9 cellular contexts compared by ENCODE assay signal in the genomic region with DNA sequence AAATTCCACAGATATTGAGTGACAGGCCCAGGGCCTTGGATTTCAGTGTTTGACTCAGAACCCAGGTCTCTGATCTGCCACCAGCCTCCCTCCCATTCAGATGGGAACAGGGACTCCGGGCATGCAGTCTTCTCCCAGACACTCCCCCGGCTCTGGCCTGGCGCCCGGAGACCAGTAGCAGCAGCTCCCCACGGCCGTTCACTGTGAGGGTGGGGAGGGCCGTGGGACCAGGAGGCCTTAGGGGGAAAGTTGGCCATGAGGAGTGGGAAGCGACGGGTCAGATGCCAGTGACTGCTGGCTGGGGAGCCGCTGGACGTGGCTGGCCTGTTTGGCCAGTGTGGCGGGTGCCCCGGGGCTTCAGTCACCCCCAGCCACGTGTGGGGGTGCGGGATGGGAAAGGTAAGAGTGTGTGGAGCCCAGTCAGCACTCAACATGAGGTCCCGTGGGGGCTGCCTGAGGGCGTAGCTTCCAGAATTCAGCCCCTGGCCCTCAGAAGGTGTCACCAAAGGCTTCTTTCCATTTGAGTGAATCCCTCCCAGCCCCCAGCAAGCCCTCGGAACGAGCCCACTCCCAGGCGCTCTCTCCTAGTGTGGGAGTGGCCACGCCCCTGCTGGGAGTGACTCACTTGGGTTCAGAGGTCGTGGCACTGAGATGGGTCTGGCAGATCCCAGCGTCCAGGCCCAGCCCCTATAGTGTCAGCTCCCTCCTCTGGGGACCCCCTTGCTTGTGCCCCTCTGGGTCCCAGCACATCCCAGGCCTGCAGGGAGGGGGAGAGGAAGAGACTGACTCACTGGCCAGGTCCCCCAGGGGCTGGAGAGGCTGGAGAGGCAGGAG.
A peak's percentile ranks its signal among the peaks of the same experiment; 100 is the strongest.
DNase-seq lines count a peak whose midpoint lies in the region; FAIRE-seq and TF ChIP-seq lines count a peak whose summit lies in the region.
"Had no signal": no experiment of that assay in that cellular context is flagged by ENCODE, and none has a peak within 500 bp of the region (broad histone marks: within the 10 kb centered on the region; RNA-seq: fewer than 3 reads in every experiment).

No MANE protein-coding gene starts in this region.

- TF ChIP-seq CTCF in SK-N-SH (IDR thresholded peaks at IDR 0.05) (no peak), bronchial epithelial cell (IDR thresholded peaks at IDR 0.05; ENCODE audit: insufficient read depth, low read length, severe bottlenecking) (no peak)

- 19% methylated on average over 22 of the region's 23 CpGs for WGBS in SK-N-SH (ENCODE audit: low lambda C conversion rate)

- DNase-seq in SK-N-SH (peak; percentile 91), bronchial epithelial cell (ENCODE audit: low read depth) (peak; percentile 44), kidney tubule cell (ENCODE audit: low spot score) (peak; percentile 56), NOMO-1 treated with DMSO at 0.1 percent for 48 hours (lab: John Stamatoyannopoulos, UW; ENCODE audit: unreplicated experiment) (no peak), SKM-1 (lab: John Stamatoyannopoulos, UW; ENCODE audit: unreplicated experiment) (no peak), 8988T (no peak)
- peak; percentile 90 for DNase-seq in stimulated activated CD4-positive, alpha-beta T cell treated with anti-CD3 and anti-CD28 coated beads, Interleukin-15, amount 100 ng/mL, for 24 hours

- H3K79me2 ChIP-seq in SK-N-SH (ENCODE audit: insufficient read depth), result peaks cover 98% of the 10 kb centered on the region

- FAIRE-seq in bronchial epithelial cell (lab: Jason Lieb, UNC), result no peak
- FAIRE-seq: TTC549 had no signal

- H3K27me3 ChIP-seq in SK-N-SH (ENCODE audit: insufficient read depth), result no peaks in the 10 kb centered on the region
- no peaks in the 10 kb centered on the region for H3K27me3 ChIP-seq in bronchial epithelial cell (ENCODE audit: control insufficient read depth, insufficient read depth, low read length)

- H3F3A ChIP-seq in SK-N-SH (replicated peaks; ENCODE audit: insufficient read depth), result peaks cover 29% of the 10 kb centered on the region

- H3K9ac ChIP-seq in SK-N-SH, result peak overlapping the region; percentile 87; the same call in 1 of the 2 replicates

- no peaks in the 10 kb centered on the region for H3K9me3 ChIP-seq in SK-N-SH

- TF ChIP-seq EP300 in SK-N-SH (IDR thresholded peaks at IDR 0.05; ENCODE audit: borderline replicate concordance in 1 of 2, low read depth in 1 of 2, low read length in 1 of 2), result peak in 1 of 2 experiments; percentile 50; a peak in 2 of 4 replicates

- POLR2A ChIA-PET in SK-N-SH (lab: Yijun Ruan, JAX), result interaction anchor here (0.7 to 2.1 kb wide), 10 partner anchors 8 to 61 kb away, joined by 3 to 11 read pairs (median 4); no protein-coding TSS in a partner anchor

- H3K4me1 ChIP-seq in SK-N-SH (ENCODE audit: control insufficient read depth in 1 of 2, insufficient read depth in 2 of 2, low read depth in 1 of 2, low read length in 1 of 2), result peaks cover 28 to 61% of the 10 kb centered on the region in 2 experiments

- no peaks in the 10 kb centered on the region for H3K9me2 ChIP-seq in SK-N-SH

- CTCF ChIA-PET in SK-N-SH (lab: Yijun Ruan, JAX), result interaction anchor here (0.6 to 7.6 kb wide), 14 partner anchors 11 to 364 kb away, joined by 3 to 71 read pairs (median 5); no protein-coding TSS in a partner anchor

- H2AFZ ChIP-seq in SK-N-SH (ENCODE audit: low read depth), result no peak overlapping the region

- peak overlapping the region; percentile 99 for H3K4me2 ChIP-seq in SK-N-SH

- H3K4me3 ChIP-seq in SK-N-SH (ENCODE audit: low read depth in 2 of 2, low read length in 1 of 2) (peak overlapping the region; percentile 61 to 79), bronchial epithelial cell (ENCODE audit: low read depth, low read length) (peak overlapping the region; percentile 31)

- peak; percentile 36 for TF ChIP-seq POLR2A in GM15510 (IDR thresholded peaks at IDR 0.05; ENCODE audit: borderline replicate concordance, extremely low read depth, insufficient read length)

- H3K36me3 ChIP-seq in SK-N-SH (replicated peaks in 1 of 2; ENCODE audit: control insufficient read depth in 1 of 2, insufficient read depth in 2 of 2, low read length in 1 of 2), result peaks cover 0 to 5% of the 10 kb centered on the region in 2 experiments
- peaks cover 2% of the 10 kb centered on the region for H3K36me3 ChIP-seq in bronchial epithelial cell (ENCODE audit: control insufficient read depth, insufficient read depth, low read length)

- peak; percentile 12 for TF ChIP-seq RAD21 in SK-N-SH (IDR thresholded peaks at IDR 0.05; ENCODE audit: low read length)

- H3K27ac ChIP-seq in SK-N-SH (ENCODE audit: low read depth in 2 of 2, low read length in 1 of 2), result peak overlapping the region; percentile 89 to 95

- H4K20me1 ChIP-seq in SK-N-SH (ENCODE audit: insufficient read depth), result peaks cover 80% of the 10 kb centered on the region

TF ChIP-seq in SK-N-SH, 30 proteins besides CTCF, POLR2A, EP300 and RAD21 (continues in another document):
- TF ChIP-seq POLR2AphosphoS5 (IDR thresholded peaks at IDR 0.05; ENCODE audit: low read depth, low read length) (peak; percentile 36; the same call in 1 of the 2 replicates), RCOR1 (IDR thresholded peaks at IDR 0.05; ENCODE audit: low read length) (peak; percentile 53; the same call in 1 of the 2 replicates), RFX5 (IDR thresholded peaks at IDR 0.05; ENCODE audit: low read length) (no peak), YY1 (IDR thresholded peaks at IDR 0.05; ENCODE audit: low read depth) (no peak), SMC3 (IDR thresholded peaks at IDR 0.05; ENCODE audit: low read depth, low read length) (peak; percentile 21; the same call in 1 of the 2 replicates), NFIC (IDR thresholded peaks at IDR 0.05; ENCODE audit: borderline replicate concordance) (peak; percentile 79), MXI1 (IDR thresholded peaks at IDR 0.05; ENCODE audit: low read depth, low read length) (peak; percentile 92), TCF12 (IDR thresholded peaks at IDR 0.05) (peak; percentile 53; the same call in 1 of the 2 replicates), CHD2 (IDR thresholded peaks at IDR 0.05; ENCODE audit: low read length, partially characterized antibody) (no peak)
- TF ChIP-seq, protein P1, sequence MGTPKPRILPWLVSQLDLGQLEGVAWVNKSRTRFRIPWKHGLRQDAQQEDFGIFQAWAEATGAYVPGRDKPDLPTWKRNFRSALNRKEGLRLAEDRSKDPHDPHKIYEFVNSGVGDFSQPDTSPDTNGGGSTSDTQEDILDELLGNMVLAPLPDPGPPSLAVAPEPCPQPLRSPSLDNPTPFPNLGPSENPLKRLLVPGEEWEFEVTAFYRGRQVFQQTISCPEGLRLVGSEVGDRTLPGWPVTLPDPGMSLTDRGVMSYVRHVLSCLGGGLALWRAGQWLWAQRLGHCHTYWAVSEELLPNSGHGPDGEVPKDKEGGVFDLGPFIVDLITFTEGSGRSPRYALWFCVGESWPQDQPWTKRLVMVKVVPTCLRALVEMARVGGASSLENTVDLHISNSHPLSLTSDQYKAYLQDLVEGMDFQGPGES (IDR thresholded peaks at IDR 0.05; ENCODE audit: low read depth, low read length), result no peak
- TF ChIP-seq, protein P2, sequence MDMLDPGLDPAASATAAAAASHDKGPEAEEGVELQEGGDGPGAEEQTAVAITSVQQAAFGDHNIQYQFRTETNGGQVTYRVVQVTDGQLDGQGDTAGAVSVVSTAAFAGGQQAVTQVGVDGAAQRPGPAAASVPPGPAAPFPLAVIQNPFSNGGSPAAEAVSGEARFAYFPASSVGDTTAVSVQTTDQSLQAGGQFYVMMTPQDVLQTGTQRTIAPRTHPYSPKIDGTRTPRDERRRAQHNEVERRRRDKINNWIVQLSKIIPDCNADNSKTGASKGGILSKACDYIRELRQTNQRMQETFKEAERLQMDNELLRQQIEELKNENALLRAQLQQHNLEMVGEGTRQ (IDR thresholded peaks at IDR 0.05; ENCODE audit: borderline replicate concordance, low read depth, low read length), result no peak
- TF ChIP-seq, protein P3, sequence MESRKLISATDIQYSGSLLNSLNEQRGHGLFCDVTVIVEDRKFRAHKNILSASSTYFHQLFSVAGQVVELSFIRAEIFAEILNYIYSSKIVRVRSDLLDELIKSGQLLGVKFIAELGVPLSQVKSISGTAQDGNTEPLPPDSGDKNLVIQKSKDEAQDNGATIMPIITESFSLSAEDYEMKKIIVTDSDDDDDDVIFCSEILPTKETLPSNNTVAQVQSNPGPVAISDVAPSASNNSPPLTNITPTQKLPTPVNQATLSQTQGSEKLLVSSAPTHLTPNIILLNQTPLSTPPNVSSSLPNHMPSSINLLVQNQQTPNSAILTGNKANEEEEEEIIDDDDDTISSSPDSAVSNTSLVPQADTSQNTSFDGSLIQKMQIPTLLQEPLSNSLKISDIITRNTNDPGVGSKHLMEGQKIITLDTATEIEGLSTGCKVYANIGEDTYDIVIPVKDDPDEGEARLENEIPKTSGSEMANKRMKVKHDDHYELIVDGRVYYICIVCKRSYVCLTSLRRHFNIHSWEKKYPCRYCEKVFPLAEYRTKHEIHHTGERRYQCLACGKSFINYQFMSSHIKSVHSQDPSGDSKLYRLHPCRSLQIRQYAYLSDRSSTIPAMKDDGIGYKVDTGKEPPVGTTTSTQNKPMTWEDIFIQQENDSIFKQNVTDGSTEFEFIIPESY (IDR thresholded peaks at IDR 0.05; ENCODE audit: borderline replicate concordance, low read depth), result no peak
- TF ChIP-seq, protein P4, sequence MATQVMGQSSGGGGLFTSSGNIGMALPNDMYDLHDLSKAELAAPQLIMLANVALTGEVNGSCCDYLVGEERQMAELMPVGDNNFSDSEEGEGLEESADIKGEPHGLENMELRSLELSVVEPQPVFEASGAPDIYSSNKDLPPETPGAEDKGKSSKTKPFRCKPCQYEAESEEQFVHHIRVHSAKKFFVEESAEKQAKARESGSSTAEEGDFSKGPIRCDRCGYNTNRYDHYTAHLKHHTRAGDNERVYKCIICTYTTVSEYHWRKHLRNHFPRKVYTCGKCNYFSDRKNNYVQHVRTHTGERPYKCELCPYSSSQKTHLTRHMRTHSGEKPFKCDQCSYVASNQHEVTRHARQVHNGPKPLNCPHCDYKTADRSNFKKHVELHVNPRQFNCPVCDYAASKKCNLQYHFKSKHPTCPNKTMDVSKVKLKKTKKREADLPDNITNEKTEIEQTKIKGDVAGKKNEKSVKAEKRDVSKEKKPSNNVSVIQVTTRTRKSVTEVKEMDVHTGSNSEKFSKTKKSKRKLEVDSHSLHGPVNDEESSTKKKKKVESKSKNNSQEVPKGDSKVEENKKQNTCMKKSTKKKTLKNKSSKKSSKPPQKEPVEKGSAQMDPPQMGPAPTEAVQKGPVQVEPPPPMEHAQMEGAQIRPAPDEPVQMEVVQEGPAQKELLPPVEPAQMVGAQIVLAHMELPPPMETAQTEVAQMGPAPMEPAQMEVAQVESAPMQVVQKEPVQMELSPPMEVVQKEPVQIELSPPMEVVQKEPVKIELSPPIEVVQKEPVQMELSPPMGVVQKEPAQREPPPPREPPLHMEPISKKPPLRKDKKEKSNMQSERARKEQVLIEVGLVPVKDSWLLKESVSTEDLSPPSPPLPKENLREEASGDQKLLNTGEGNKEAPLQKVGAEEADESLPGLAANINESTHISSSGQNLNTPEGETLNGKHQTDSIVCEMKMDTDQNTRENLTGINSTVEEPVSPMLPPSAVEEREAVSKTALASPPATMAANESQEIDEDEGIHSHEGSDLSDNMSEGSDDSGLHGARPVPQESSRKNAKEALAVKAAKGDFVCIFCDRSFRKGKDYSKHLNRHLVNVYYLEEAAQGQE (IDR thresholded peaks at IDR 0.05; ENCODE audit: low read depth, low read length), result no peak

Comparison
In these comparisons a context has a peak if more than half of its experiments do, and no peak if none do; other contexts are left out.
1. DNase-seq: peak in SK-N-SH (single experiment), bronchial epithelial cell (single experiment), kidney tubule cell (single experiment) and stimulated activated CD4-positive, alpha-beta T cell treated with anti-CD3 and anti-CD28 coated beads, Interleukin-15, amount 100 ng/mL, for 24 hours (single experiment); none in NOMO-1 treated with DMSO at 0.1 percent for 48 hours (single experiment), SKM-1 (single experiment) and 8988T (single experiment).